ENCODE assay signal across 9 cellular contexts in genomic region chr19:41193420-41194156, GRCh38. TPM values are rescaled to one million over a fixed set of nuclear protein-coding genes. Genes with fewer than 3 reads are reported as not detected.
A peak's percentile ranks its signal among the peaks of the same experiment; 100 is the strongest.
DNase-seq lines count a peak whose midpoint lies in the region; ATAC-seq and TF ChIP-seq lines count a peak whose summit lies in the region.
"Had no signal": no experiment of that assay in that cellular context is flagged by ENCODE, and none has a peak within 500 bp of the region (broad histone marks: within the 10 kb centered on the region; RNA-seq: fewer than 3 reads in every experiment).

No MANE protein-coding gene starts in this region.

- H3K4me1 Mint-ChIP-seq in endodermal cell = peaks cover 27% of the 10 kb centered on the region
- peaks cover 5 to 13% (median 13%) of the 10 kb centered on the region in 3 donors for H3K4me1 Mint-ChIP-seq in CD8-positive, alpha-beta memory T cell

- no peaks in the 10 kb centered on the region for H3K9me3 Mint-ChIP-seq in endodermal cell
- peaks cover 0 to 3% (median 0%) of the 10 kb centered on the region in 5 donors for H3K9me3 Mint-ChIP-seq in CD8-positive, alpha-beta memory T cell

- no peak for TF ChIP-seq CTCF in AG10803 (conservative IDR thresholded peaks at IDR 0.05; ENCODE audit: low read length)
- no peak for TF ChIP-seq CTCF in HFF-Myc (IDR thresholded peaks at IDR 0.05; ENCODE audit: low read depth, low read length, missing control alignments)
- TF ChIP-seq CTCF in endodermal cell (conservative IDR thresholded peaks at IDR 0.05) = no peak

- H3K27me3 ChIP-seq in endodermal cell (ENCODE audit: control insufficient read depth, insufficient read depth, low read length, poor library complexity, severe bottlenecking) (no peaks in the 10 kb centered on the region), mucosa of stomach (ENCODE audit: control insufficient read depth, insufficient read depth, low read length) (peaks cover 21% of the 10 kb centered on the region), aorta (ENCODE audit: control insufficient read depth in 1 of 2, insufficient read depth in 2 of 2, low read length in 1 of 2) (no peaks in the 10 kb centered on the region)
- H3K27me3 ChIP-seq in CD8-positive, alpha-beta memory T cell (ENCODE audit: insufficient read depth, low read length, poor library complexity, severe bottlenecking) = peaks cover 12% of the 10 kb centered on the region

- H3K4me3 ChIP-seq in AG10803 (ENCODE audit: low read length) (peak overlapping the region; percentile 34), HFF-Myc (replicated peaks; ENCODE audit: low read depth, low read length) (peak overlapping the region; percentile 43), endodermal cell (ENCODE audit: low read length) (peak overlapping the region; percentile 82), mucosa of stomach (ENCODE audit: low read length) (peak overlapping the region; percentile 82), aorta (ENCODE audit: low read length in 2 of 2) (no peak overlapping the region)
- H3K4me3 ChIP-seq in CD8-positive, alpha-beta memory T cell (ENCODE audit: low read length) = no peak overlapping the region

- intact Hi-C loops in aorta (cut with DNase I) = no loop called here

- WGBS in endodermal cell (ENCODE audit: insufficient coverage in 1 of 2, insufficient read length in 1 of 2), 2 experiments = 16 to 22% methylated on average over 8 to 13 of the region's 13 CpGs
- 33 to 41% methylated on average over 13 of the region's 13 CpGs for WGBS in aorta, 2 donors

- CTCF ChIA-PET in CD8-positive, alpha-beta memory T cell (lab: Charles Lee) = no interaction called here

- POLR2A ChIA-PET in CD8-positive, alpha-beta memory T cell (lab: Charles Lee) = interaction anchor here (0.7 kb wide), 1 partner anchor 69 kb away, joined by 3 read pairs; no protein-coding TSS in a partner anchor

- H3K9me3 ChIP-seq in endodermal cell (ENCODE audit: control insufficient read depth, low read length) (no peaks in the 10 kb centered on the region), mucosa of stomach (ENCODE audit: control insufficient read depth, low read length) (no peaks in the 10 kb centered on the region), aorta (ENCODE audit: control insufficient read depth, low read length) (no peaks in the 10 kb centered on the region)
- H3K9me3 ChIP-seq in CD8-positive, alpha-beta memory T cell (ENCODE audit: low read length) = no peaks in the 10 kb centered on the region

- H3K9ac ChIP-seq in endodermal cell (ENCODE audit: extremely low read depth, low read length, poor library complexity, severe bottlenecking) (no peak overlapping the region), mucosa of stomach (ENCODE audit: low read length) (peak overlapping the region; percentile 80)

- H3K4me1 ChIP-seq in endodermal cell (ENCODE audit: control insufficient read depth, insufficient read depth, low read length) = no peaks in the 10 kb centered on the region
- peaks cover 43% of the 10 kb centered on the region for H3K4me1 ChIP-seq in mucosa of stomach (ENCODE audit: control insufficient read depth, insufficient read depth, low read length)
- peaks cover 3% of the 10 kb centered on the region for H3K4me1 ChIP-seq in CD8-positive, alpha-beta memory T cell (ENCODE audit: insufficient read depth, low read length)
- H3K4me1 ChIP-seq in aorta (ENCODE audit: control insufficient read depth in 1 of 2, insufficient read depth in 2 of 2, low read length in 2 of 2) = no peaks in the 10 kb centered on the region

- ATAC-seq in GM21381 (IDR thresholded peaks at IDR 0.05; ENCODE audit: unreplicated experiment) (no peak), aorta (ENCODE audit: low FRiP score) (no peak)

- H3K27ac ChIP-seq in endodermal cell (ENCODE audit: low read depth, low read length) (no peak overlapping the region), aorta (ENCODE audit: low read depth in 1 of 2, low read length in 2 of 2) (no peak overlapping the region)
- no peak overlapping the region for H3K27ac ChIP-seq in CD8-positive, alpha-beta memory T cell (ENCODE audit: low read depth, low read length)

- H3K27ac Mint-ChIP-seq in endodermal cell = no peak overlapping the region
- peak overlapping the region in 1 of 8 donors; percentile 52 for H3K27ac Mint-ChIP-seq in CD8-positive, alpha-beta memory T cell

- peaks cover 2% of the 10 kb centered on the region for H3K36me3 Mint-ChIP-seq in endodermal cell (ENCODE audit: low read depth)
- no peaks in the 10 kb centered on the region for H3K36me3 Mint-ChIP-seq in CD8-positive, alpha-beta memory T cell

- H3K27me3 Mint-ChIP-seq in endodermal cell (ENCODE audit: insufficient read depth) = peaks cover 2% of the 10 kb centered on the region
- H3K27me3 Mint-ChIP-seq in CD8-positive, alpha-beta memory T cell = peaks cover 34 to 56% of the 10 kb centered on the region in 2 donors

- H3K4me3 Mint-ChIP-seq in endodermal cell = peak overlapping the region; percentile 69
- H3K4me3 Mint-ChIP-seq in CD8-positive, alpha-beta memory T cell = peak overlapping the region in 2 of 7 donors; percentile 17 to 23

- H3K36me3 ChIP-seq in endodermal cell (ENCODE audit: control insufficient read depth, insufficient read depth, low read length) (no peaks in the 10 kb centered on the region), mucosa of stomach (ENCODE audit: control insufficient read depth, insufficient read depth, low read length) (peaks cover 13% of the 10 kb centered on the region), aorta (ENCODE audit: control insufficient read depth in 1 of 2, insufficient read depth in 2 of 2, low read length in 1 of 2) (no peaks in the 10 kb centered on the region)
- H3K36me3 ChIP-seq in CD8-positive, alpha-beta memory T cell (ENCODE audit: insufficient read depth, low read length) = no peaks in the 10 kb centered on the region

- DNase-seq in AG10803 (ENCODE audit: low read depth) (no peak), HFF-Myc (ENCODE audit: extremely low read depth, low read depth) (no peak), endodermal cell (peak; percentile 70), glomerular visceral epithelial cell (ENCODE audit: extremely low spot score) (no peak), aorta (no peak)
- DNase-seq in CD8-positive, alpha-beta memory T cell = no peak
- DNase-seq: NCI-H1694 had no signal

RNA-seq across cellular contexts. Expression of gene CYP2S1, which starts 0.6 kb away (rescaled TPM):
- 10 to 100 TPM in 1 of 2 donors, 1 to 10 TPM in 1; 8.6 to 26.7 TPM for total RNA-seq in endodermal cell
- polyA plus RNA-seq in endodermal cell (2013, experiment 1 of 2) = 13.3 TPM
- 5.1 TPM for polyA plus RNA-seq in endodermal cell (2013, experiment 2 of 2)
- total RNA-seq in CD8-positive, alpha-beta memory T cell = not detected
- polyA plus RNA-seq in CD8-positive, alpha-beta memory T cell = not detected
- total RNA-seq in aorta = 1 to 10 TPM; 1.7 to 2.5 TPM
- 10 to 100 TPM in 1 of 2 donors, not detected in 1; 11.5 TPM for polyA plus RNA-seq in aorta

RNA-seq across cellular contexts. Expression of gene AXL, which starts 25.4 kb away (rescaled TPM):
- total RNA-seq in endodermal cell (10 to 100 TPM; 10.9 to 14.1 TPM), aorta (100 to 1,000 TPM; 106 TPM)
- polyA plus RNA-seq in endodermal cell (2013, experiment 1 of 2) = 21.5 TPM
- 21.1 TPM for polyA plus RNA-seq in endodermal cell (2013, experiment 2 of 2)
- total RNA-seq in CD8-positive, alpha-beta memory T cell = under 1 TPM; 0.09 to 0.11 TPM
- polyA plus RNA-seq in CD8-positive, alpha-beta memory T cell = 0.43 TPM
- polyA plus RNA-seq in aorta = 10 to 100 TPM; 14.8 to 44.6 TPM

Comparison
In these comparisons a context has a peak if more than half of its experiments do, and no peak if none do; other contexts are left out.
1. H3K4me3 ChIP-seq: peak in AG10803 (single experiment), HFF-Myc (single experiment), endodermal cell (single experiment) and mucosa of stomach (single experiment); none in CD8-positive, alpha-beta memory T cell (single experiment) and aorta (0 of 2).
2. RNA of gene AXL, which starts 25.4 kb away (total RNA-seq): 106 TPM in aorta and 10.9 to 14.1 TPM in endodermal cell; 0.09 to 0.11 TPM in CD8-positive, alpha-beta memory T cell; every median in the first group is over 10 times any median in the second.